ENCODE assay signal across 29 cellular contexts in genomic region chr4:152773322-152773721, GRCh38. TPM values are rescaled to one million over a fixed set of nuclear protein-coding genes. Genes with fewer than 3 reads are reported as not detected.
"Had no signal": no experiment of that assay in that cellular context is flagged by ENCODE, and none has a peak within 500 bp of the region (broad histone marks: within the 10 kb centered on the region; RNA-seq: fewer than 3 reads in every experiment).

No MANE protein-coding gene starts in this region.

- H3K4me3 ChIP-seq: colonic mucosa, esophagus squamous epithelium, gastroesophageal sphincter, heart left ventricle, hepatocyte, lower lobe of right lung, mucosa of descending colon had no signal

- ATAC-seq: effector memory CD8-positive, alpha-beta T cell; esophagus mucosa; gastroesophageal sphincter; heart left ventricle; left colon; left lobe of liver; left ventricle myocardium superior; lower lobe of right lung; mucosa of descending colon had no signal

- H3K27ac ChIP-seq: colonic mucosa, epithelial cell of prostate, esophagus squamous epithelium, gastroesophageal sphincter, heart left ventricle, hepatocyte, lower lobe of right lung had no signal

- H3K27me3 ChIP-seq: colonic mucosa, esophagus squamous epithelium, gastroesophageal sphincter, heart left ventricle, hepatocyte had no signal

- FAIRE-seq: endometrium, frontal cortex, kidney had no signal

- H3K4me1 ChIP-seq: colonic mucosa, esophagus squamous epithelium, gastroesophageal sphincter had no signal

- H3K9me3 ChIP-seq: colonic mucosa, esophagus squamous epithelium, gastroesophageal sphincter, heart left ventricle, lower lobe of right lung, mucosa of descending colon had no signal

- H3K4me2 ChIP-seq: hepatocyte had no signal

- H3K36me3 ChIP-seq: colonic mucosa, esophagus squamous epithelium, gastroesophageal sphincter, heart left ventricle, lower lobe of right lung had no signal

- H2AFZ ChIP-seq: hepatocyte had no signal

- DNase-seq: colonic mucosa; cortex of kidney; effector CD8-positive, alpha-beta T cell; effector memory CD8-positive, alpha-beta T cell; endodermal cell; erythroblast; esophagus squamous epithelium; foreskin fibroblast; heart left ventricle; hypothalamus; immature natural killer cell; islet precursor cell; kidney; kidney glomerular epithelial cell; left colon; left ventricle myocardium superior; lower lobe of right lung; mesenchymal stem cell; mucosa of descending colon; naive B cell had no signal

RNA-seq across cellular contexts. Expression of gene TIGD4, which starts 6.2 kb away (rescaled TPM):
- total RNA-seq: lung microvascular endothelial cell, mesenteric fat pad had no signal
